ENCODE assay signal across 10 cellular contexts in the genomic region with DNA sequence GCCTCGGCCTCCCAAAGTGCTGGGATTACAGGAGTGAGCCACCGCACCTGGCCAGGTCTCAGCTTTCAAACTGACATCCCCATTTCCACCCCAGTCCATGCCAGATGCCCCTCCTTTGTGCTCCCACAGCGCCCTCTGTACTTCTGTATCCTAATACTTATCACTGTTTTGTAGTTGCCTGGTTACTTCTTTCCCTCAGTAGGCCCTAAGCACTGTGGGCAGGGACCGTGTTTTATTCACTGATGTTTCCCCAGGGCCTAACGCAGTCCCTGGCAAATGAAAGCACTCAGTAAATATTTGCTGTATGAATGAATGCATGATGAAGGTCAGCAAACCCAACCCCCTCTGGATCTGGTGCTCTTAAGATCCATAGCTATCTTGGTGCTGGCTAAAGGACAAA. TPM values are rescaled to one million over a fixed set of nuclear protein-coding genes. Genes with fewer than 3 reads are reported as not detected.
DNase-seq lines count a peak whose midpoint lies in the region; ATAC-seq and TF ChIP-seq lines count a peak whose summit lies in the region.
"Had no signal": no experiment of that assay in that cellular context is flagged by ENCODE, and none has a peak within 500 bp of the region (broad histone marks: within the 10 kb centered on the region; RNA-seq: fewer than 3 reads in every experiment).

No MANE protein-coding gene starts in this region.

- H3K9ac ChIP-seq in Loucy (ENCODE audit: low read depth, low read length, poor library complexity, severe bottlenecking) (no peak overlapping the region), mucosa of rectum (ENCODE audit: low read depth in 1 of 2, low read length in 2 of 2) (peak overlapping the region in 1 of 2 donors; percentile 8)

- H3K9me3 ChIP-seq in DOHH2 (ENCODE audit: control insufficient read depth, insufficient read depth, low read length) (no peaks in the 10 kb centered on the region), Loucy (ENCODE audit: insufficient read depth, low read depth, low read length) (no peaks in the 10 kb centered on the region), mucosa of rectum (ENCODE audit: control insufficient read depth in 2 of 2, low read length in 2 of 2) (no peaks in the 10 kb centered on the region), upper lobe of right lung (no peaks in the 10 kb centered on the region)
- H3K9me3 ChIP-seq: left lung, uterus had no signal

- DNase-seq in AG08396 (ENCODE audit: low spot score) (no peak), upper lobe of right lung (no peak)
- DNase-seq: NCI-H187 treated with DMSO at 0.1 percent for 48 hours had no signal

- H3K27me3 ChIP-seq in DOHH2 (ENCODE audit: control insufficient read depth, low read length) (no peaks in the 10 kb centered on the region; the same call in 1 of the 2 replicates), Loucy (ENCODE audit: insufficient read depth, low read length, poor library complexity, severe bottlenecking) (no peaks in the 10 kb centered on the region), mucosa of rectum (ENCODE audit: control insufficient read depth in 2 of 2, insufficient read depth in 2 of 2, low read length in 2 of 2) (no peaks in the 10 kb centered on the region), upper lobe of right lung (no peaks in the 10 kb centered on the region)
- H3K27me3 ChIP-seq: left lung, uterus had no signal

- H3K4me2 ChIP-seq in DOHH2 (ENCODE audit: low read length), result no peak overlapping the region
- H3K4me2 ChIP-seq in Loucy (ENCODE audit: low read depth, low read length, poor library complexity, severe bottlenecking), result no peak overlapping the region

- ATAC-seq in GM18502 (IDR thresholded peaks at IDR 0.05; ENCODE audit: poor library complexity, unreplicated experiment) (no peak), upper lobe of right lung (no peak)
- ATAC-seq: left lung had no signal

- intact Hi-C loops in upper lobe of right lung (cut with DNase I), result no loop called here

- H3K9me2 ChIP-seq in DOHH2 (replicated peaks; ENCODE audit: control insufficient read depth, low read length) (no peaks in the 10 kb centered on the region), Loucy (replicated peaks; ENCODE audit: low read depth, low read length) (no peaks in the 10 kb centered on the region)

- H2AFZ ChIP-seq in Loucy (ENCODE audit: low read length), result no peak overlapping the region

- H3K4me3 ChIP-seq in DOHH2 (ENCODE audit: low read length), result no peak overlapping the region
- no peak overlapping the region for H3K4me3 ChIP-seq in Loucy (ENCODE audit: low read length, poor library complexity, severe bottlenecking)
- H3K4me3 ChIP-seq in mucosa of rectum (ENCODE audit: low read length in 2 of 2), result no peak overlapping the region
- no peak overlapping the region for H3K4me3 ChIP-seq in upper lobe of right lung
- H3K4me3 ChIP-seq: left lung, uterus had no signal

- peak; percentile 18 for TF ChIP-seq CTCF in DOHH2 (IDR thresholded peaks at IDR 0.05; ENCODE audit: low read depth, low read length, poor library complexity, severe bottlenecking)
- peak; percentile 37 for TF ChIP-seq CTCF in Loucy (conservative IDR thresholded peaks at IDR 0.05; ENCODE audit: low read length)
- TF ChIP-seq CTCF in VCaP (conservative IDR thresholded peaks at IDR 0.05), result no peak
- TF ChIP-seq CTCF in upper lobe of right lung (IDR thresholded peaks at IDR 0.05), result no peak

- peaks cover 26% of the 10 kb centered on the region for H3K4me1 ChIP-seq in DOHH2 (ENCODE audit: control insufficient read depth, low read length)
- peaks cover 29% of the 10 kb centered on the region for H3K4me1 ChIP-seq in Loucy (ENCODE audit: insufficient read depth, low read length, poor library complexity, severe bottlenecking)
- peaks cover 36 to 39% of the 10 kb centered on the region in 2 donors for H3K4me1 ChIP-seq in mucosa of rectum (ENCODE audit: control insufficient read depth in 2 of 2, insufficient read depth in 2 of 2, low read length in 2 of 2)
- peaks cover 29% of the 10 kb centered on the region for H3K4me1 ChIP-seq in upper lobe of right lung

- H3K79me2 ChIP-seq in DOHH2 (ENCODE audit: control insufficient read depth, low read length) (peaks cover 22% of the 10 kb centered on the region), Loucy (ENCODE audit: insufficient read depth, low read length) (peaks cover 26% of the 10 kb centered on the region)

- H3K27ac ChIP-seq in DOHH2 (ENCODE audit: low read depth, low read length) (no peak overlapping the region), VCaP (peak overlapping the region; percentile 100), mucosa of rectum (ENCODE audit: low read depth in 2 of 2, low read length in 2 of 2) (peak overlapping the region; percentile 26 to 97), upper lobe of right lung (no peak overlapping the region)

- peaks cover 5% of the 10 kb centered on the region; the same call in 1 of the 2 replicates for H4K20me1 ChIP-seq in DOHH2 (ENCODE audit: control insufficient read depth, insufficient read depth, low read depth, low read length)
- H4K20me1 ChIP-seq in Loucy (ENCODE audit: insufficient read depth, low read length, poor library complexity, severe bottlenecking), result peaks cover 10% of the 10 kb centered on the region

- H3K36me3 ChIP-seq in DOHH2 (ENCODE audit: control insufficient read depth, low read length), result peaks cover 35% of the 10 kb centered on the region
- no peaks in the 10 kb centered on the region; the same call in 1 of the 2 replicates for H3K36me3 ChIP-seq in Loucy (ENCODE audit: insufficient read depth, low read length)
- H3K36me3 ChIP-seq in mucosa of rectum (ENCODE audit: control insufficient read depth in 2 of 2, insufficient read depth in 2 of 2, low read length in 2 of 2), result peaks cover 27 to 28% of the 10 kb centered on the region in 2 donors
- H3K36me3 ChIP-seq in upper lobe of right lung, result peaks cover 24% of the 10 kb centered on the region
- H3K36me3 ChIP-seq: uterus had no signal

- H3F3A ChIP-seq in DOHH2 (ENCODE audit: control insufficient read depth, insufficient read depth) (peaks cover 15% of the 10 kb centered on the region), Loucy (ENCODE audit: low read depth) (peaks cover 15% of the 10 kb centered on the region; the same call in 1 of the 2 replicates)

RNA-seq across cellular contexts. Expression of gene TRIM3, which starts 2.2 kb away (rescaled TPM):
- total RNA-seq in upper lobe of right lung, result 22.0 TPM

RNA-seq across cellular contexts. Expression of gene ARFIP2, which starts 5.2 kb away (rescaled TPM):
- 36.4 TPM for total RNA-seq in upper lobe of right lung

RNA-seq across cellular contexts. Expression of gene TIMM10B, which starts 5.4 kb away (rescaled TPM):
- total RNA-seq in upper lobe of right lung, result 45.0 TPM

RNA-seq across cellular contexts. Expression of gene DNHD1, which starts 21.1 kb away (rescaled TPM):
- 14.5 TPM for total RNA-seq in upper lobe of right lung

RNA-seq across cellular contexts. Expression of gene HPX, which starts 35.1 kb away (rescaled TPM):
- total RNA-seq in upper lobe of right lung, result 1.4 TPM

Comparison
In these comparisons a context has a peak if more than half of its experiments do, and no peak if none do; other contexts are left out.
1. H3K27ac ChIP-seq: peak in VCaP (single experiment) and mucosa of rectum (2 of 2); none in DOHH2 (single experiment) and upper lobe of right lung (single experiment).
2. CTCF ChIP-seq: peak in DOHH2 (single experiment) and Loucy (single experiment); none in VCaP (single experiment) and upper lobe of right lung (single experiment).